ENCODE assay signal across 27 cellular contexts in genomic region chr1:26338670-26339069, GRCh38. TPM values are rescaled to one million over a fixed set of nuclear protein-coding genes. Genes with fewer than 3 reads are reported as not detected.
"Had no signal": no experiment of that assay in that cellular context is flagged by ENCODE, and none has a peak within 500 bp of the region (broad histone marks: within the 10 kb centered on the region; RNA-seq: fewer than 3 reads in every experiment).

No MANE protein-coding gene starts in this region.

- H3K9me3 ChIP-seq: adrenal gland, ascending aorta, left ventricle myocardium inferior, sigmoid colon, transverse colon, uterus had no signal

- H3K27ac Mint-ChIP-seq: activated CD4-positive, alpha-beta T cell treated with anti-CD3 and anti-CD28 coated beads, Interleukin-2, amount 10 ng/mL, durations not matched to agents 7 days and 5 days; activated naive CD4-positive, alpha-beta T cell treated with anti-CD3 and anti-CD28 coated beads, Interleukin-2, amount 50 U/mL, for 72 hours; mesothelial cell of epicardium; progenitor cell of endocrine pancreas had no signal

- H3K36me3 Mint-ChIP-seq: activated naive CD4-positive, alpha-beta T cell treated with anti-CD3 and anti-CD28 coated beads, Interleukin-2, amount 50 U/mL, for 72 hours; mesothelial cell of epicardium; stimulated activated naive B cell treated with anti-CD40 and anti-IgM and Interleukin-4, amounts not matched to agents 10 μg/mL and 1 μg/mL and 100 μg/mL, for 72 hours had no signal

- H3K4me3 Mint-ChIP-seq: mesothelial cell of epicardium; stimulated activated naive B cell treated with anti-CD40 and anti-IgM and Interleukin-4, amounts not matched to agents 10 μg/mL and 1 μg/mL and 100 μg/mL, for 72 hours had no signal

- H3K4me3 ChIP-seq: adrenal gland, ascending aorta, hepatocyte, left ventricle myocardium inferior, sigmoid colon, smooth muscle cell, transverse colon, uterus had no signal

- H3K36me3 ChIP-seq: adrenal gland, ascending aorta, left ventricle myocardium inferior, sigmoid colon, transverse colon, uterus had no signal

- H3K9me3 Mint-ChIP-seq: activated CD4-positive, alpha-beta T cell treated with anti-CD3 and anti-CD28 coated beads, Interleukin-2, amount 10 ng/mL, durations not matched to agents 7 days and 5 days; activated naive CD4-positive, alpha-beta T cell treated with anti-CD3 and anti-CD28 coated beads, Interleukin-2, amount 50 U/mL, for 72 hours; mesothelial cell of epicardium; stimulated activated naive B cell treated with anti-CD40 and anti-IgM and Interleukin-4, amounts not matched to agents 10 μg/mL and 1 μg/mL and 100 μg/mL, for 72 hours had no signal

- ATAC-seq: activated CD4-positive, CD25-positive, alpha-beta regulatory T cell treated with anti-CD3 and anti-CD28 coated beads, Interleukin-2, amount 50 U/mL, for 24 hours; activated naive CD4-positive, alpha-beta T cell treated with anti-CD3 and anti-CD28 coated beads, Interleukin-2, amount 50 U/mL, for 72 hours; esophagus mucosa; stimulated activated naive B cell treated with anti-CD40 and anti-IgM and Interleukin-4, amounts not matched to agents 10 μg/mL and 1 μg/mL and 100 μg/mL, for 72 hours had no signal

- DNase-seq: activated CD4-positive, alpha-beta T cell treated with anti-CD3 and anti-CD28 coated beads, Interleukin-2, amount 10 ng/mL, durations not matched to agents 7 days and 5 days; activated T-cell treated with anti-CD3 and anti-CD28 coated beads, Interleukin-2, amount 50 U/mL, for 1 hour; adrenal gland; central memory CD4-positive, alpha-beta T cell; dermis blood vessel endothelial cell; effector CD8-positive, alpha-beta T cell; foreskin melanocyte; left ventricle myocardium inferior; retina; sigmoid colon; stimulated activated CD4-positive, alpha-beta T cell treated with anti-CD3 and anti-CD28 coated beads, Interleukin-15, amount 100 ng/mL, for 24 hours; stimulated activated naive B cell treated with anti-CD40 and anti-IgM and Interleukin-4, amounts not matched to agents 10 μg/mL and 1 μg/mL and 100 μg/mL, for 72 hours; transverse colon; uterus had no signal

- H3K27me3 ChIP-seq: hepatocyte had no signal

- H3K27ac ChIP-seq: adrenal gland, ascending aorta, hepatocyte, left ventricle myocardium inferior, sigmoid colon, transverse colon, uterus, VCaP had no signal

RNA-seq across cellular contexts. Expression of gene CRYBG2, which starts 15.3 kb away (rescaled TPM):
- total RNA-seq: adrenal gland, ascending aorta, dermis blood vessel endothelial cell, left ventricle myocardium inferior, lung microvascular endothelial cell, osteocyte had no signal

RNA-seq across cellular contexts. Expression of gene CD52, which starts 20.9 kb away (rescaled TPM):
- total RNA-seq: ascending aorta, dermis blood vessel endothelial cell, lung microvascular endothelial cell, osteocyte, smooth muscle cell, temporal lobe had no signal
- polyA plus RNA-seq: neural cell had no signal

RNA-seq across cellular contexts. Expression of gene ZNF683, which starts 33.9 kb away (rescaled TPM):
- total RNA-seq: activated naive CD4-positive, alpha-beta T cell treated with anti-CD3 and anti-CD28 coated beads, Interleukin-2, amount 50 U/mL, for 72 hours; ascending aorta; dermis blood vessel endothelial cell; esophagus mucosa; hepatocyte; left ventricle myocardium inferior; lung microvascular endothelial cell; mesothelial cell of epicardium; osteocyte; progenitor cell of endocrine pancreas; sigmoid colon; smooth muscle cell; temporal lobe; transverse colon; uterus had no signal
- polyA plus RNA-seq: hepatocyte, neural cell, smooth muscle cell had no signal
